Comparison of ENCODE assay signal across 6 cellular contexts in genomic region chr6:33417127-33417902, GRCh38. TPM values are rescaled to one million over a fixed set of nuclear protein-coding genes. Genes with fewer than 3 reads are reported as not detected.
DNase-seq lines count a peak whose midpoint lies in the region; ATAC-seq and TF ChIP-seq lines count a peak whose summit lies in the region.

No MANE protein-coding gene starts in this region.

- H3K4me1 ChIP-seq in mammary epithelial cell (ENCODE audit: insufficient read depth, low read length) (peaks cover 23% of the 10 kb centered on the region), neural progenitor cell (peaks cover 33% of the 10 kb centered on the region)

- WGBS in mammary epithelial cell (ENCODE audit: low coverage, missing lambda C conversion rate): 0% methylated on average over 14 of the region's 25 CpGs

- H3K27ac Mint-ChIP-seq in neural progenitor cell: peak overlapping the region; percentile 80

- no peak for ATAC-seq in activated T-cell treated with anti-CD3 and anti-CD28 coated beads, Interleukin-2, amount 50 U/mL, for 4 hours
- ATAC-seq in GM21786 (IDR thresholded peaks at IDR 0.05; ENCODE audit: unreplicated experiment): no peak

- H3K9me3 ChIP-seq in mammary epithelial cell (replicated peaks; ENCODE audit: insufficient read depth, low read length) (no peaks in the 10 kb centered on the region), neural progenitor cell (ENCODE audit: low read depth) (no peaks in the 10 kb centered on the region)

- H3K79me2 ChIP-seq in mammary epithelial cell (ENCODE audit: insufficient read depth, low read length) (peaks cover 29% of the 10 kb centered on the region), neural progenitor cell (ENCODE audit: low read depth) (peaks cover 60% of the 10 kb centered on the region)

- H3K9me3 Mint-ChIP-seq in activated T-cell treated with anti-CD3 and anti-CD28 coated beads, Interleukin-2, amount 50 U/mL, for 4 hours: no peaks in the 10 kb centered on the region
- H3K9me3 Mint-ChIP-seq in neural progenitor cell: no peaks in the 10 kb centered on the region

- H3K27me3 ChIP-seq in mammary epithelial cell (ENCODE audit: insufficient read depth, low read length): no peaks in the 10 kb centered on the region
- H3K27me3 ChIP-seq in neural progenitor cell: no peaks in the 10 kb centered on the region

- H3K4me2 ChIP-seq in mammary epithelial cell (ENCODE audit: insufficient read depth, low read depth, low read length) (peak overlapping the region; percentile 93), neural progenitor cell (peak overlapping the region; percentile 88)

- H3K36me3 ChIP-seq in mammary epithelial cell (ENCODE audit: insufficient read depth, low read length) (peaks cover 7% of the 10 kb centered on the region), neural progenitor cell (no peaks in the 10 kb centered on the region)

- H3K4me3 ChIP-seq in mammary epithelial cell (replicated peaks in 1 of 3; ENCODE audit: insufficient read depth in 1 of 3, low read depth in 2 of 3, low read length in 3 of 3): peak overlapping the region; percentile 56 to 75 (median 73)
- peak overlapping the region; percentile 84 for H3K4me3 ChIP-seq in neural progenitor cell

- H3K27ac ChIP-seq in mammary epithelial cell (ENCODE audit: insufficient read depth, low read depth, low read length) (peak overlapping the region; percentile 87), neural progenitor cell (peak overlapping the region; percentile 81)

- TF ChIP-seq CTCF in mammary epithelial cell (conservative IDR thresholded peaks at IDR 0.05 in 1 of 2, IDR thresholded peaks at IDR 0.05 in 1 of 2; ENCODE audit: extremely low read depth in 1 of 2, insufficient read depth in 1 of 2, low read depth in 1 of 2, low read length in 2 of 2) (no peak), neural progenitor cell (IDR thresholded peaks at IDR 0.05) (no peak)

- CTCF ChIA-PET in mammary epithelial cell (lab: Charles Lee; ENCODE audit: low non-redundant PET): no interaction called here

- peaks cover 13% of the 10 kb centered on the region for H3K36me3 Mint-ChIP-seq in activated T-cell treated with anti-CD3 and anti-CD28 coated beads, Interleukin-2, amount 50 U/mL, for 4 hours (ENCODE audit: insufficient read depth)
- peaks cover 20% of the 10 kb centered on the region for H3K36me3 Mint-ChIP-seq in neural progenitor cell

- dilution Hi-C loops in mammary epithelial cell (cut with HindIII; ENCODE audit: low sequenced_read_pairs): no loop called here

- peaks cover 74% of the 10 kb centered on the region for H3K4me1 Mint-ChIP-seq in activated T-cell treated with anti-CD3 and anti-CD28 coated beads, Interleukin-2, amount 50 U/mL, for 4 hours (ENCODE audit: low read depth)
- peaks cover 64% of the 10 kb centered on the region for H3K4me1 Mint-ChIP-seq in neural progenitor cell

- TSS peak; percentile 70 for BruUV-seq in mammary epithelial cell (replicated peaks; lab: Mats Ljungman, UMichigan)

- DNase-seq in activated T-cell treated with anti-CD3 and anti-CD28 coated beads, Interleukin-2, amount 50 U/mL, for 4 hours: no peak
- DNase-seq in activated T-cell treated with anti-CD3 and anti-CD28 coated beads for 4 hours (no peak), mammary epithelial cell (peak; percentile 75), neural progenitor cell (ENCODE audit: low spot score) (peak; percentile 72), activated gamma-delta T cell treated with Interleukin-2 at 50 U/mL for 16 hours (no peak)

- H2AFZ ChIP-seq in mammary epithelial cell (ENCODE audit: low read depth, low read length) (peak overlapping the region; percentile 73), neural progenitor cell (replicated peaks) (peak overlapping the region; percentile 70)

- in situ Hi-C loops in mammary epithelial cell (cut with MboI; ENCODE audit: low sequenced_read_pairs in 2 of 2): no loop called here

- H3K9ac ChIP-seq in mammary epithelial cell (ENCODE audit: insufficient read depth, low read length) (peak overlapping the region; percentile 91), neural progenitor cell (peak overlapping the region; percentile 67)

- H4K20me1 ChIP-seq in mammary epithelial cell (ENCODE audit: insufficient read depth, low read length) (no peaks in the 10 kb centered on the region), neural progenitor cell (ENCODE audit: low read depth) (peaks cover 26% of the 10 kb centered on the region)

- peaks cover 49% of the 10 kb centered on the region for H3F3A ChIP-seq in neural progenitor cell (ENCODE audit: low read depth)

- no peaks in the 10 kb centered on the region for H3K27me3 Mint-ChIP-seq in activated T-cell treated with anti-CD3 and anti-CD28 coated beads, Interleukin-2, amount 50 U/mL, for 4 hours (ENCODE audit: low read depth)
- H3K27me3 Mint-ChIP-seq in neural progenitor cell (ENCODE audit: insufficient read depth, low read depth): peaks cover 4% of the 10 kb centered on the region

- H3K4me3 Mint-ChIP-seq in activated T-cell treated with anti-CD3 and anti-CD28 coated beads, Interleukin-2, amount 50 U/mL, for 4 hours: peak overlapping the region; percentile 93
- peak overlapping the region; percentile 96 for H3K4me3 Mint-ChIP-seq in neural progenitor cell

- intact Hi-C loops in mammary epithelial cell (cut with micrococcal nuclease): loop anchor here (10.0 kb wide), 2 partner anchors 217 to 287 kb away; no protein-coding TSS in a partner anchor

RNA-seq across cellular contexts. Expression of gene CUTA, which starts 0.6 kb away (rescaled TPM):
- 10 to 100 TPM; 76.6 to 84.5 (median 79.2) TPM for total RNA-seq in activated T-cell treated with anti-CD3 and anti-CD28 coated beads, Interleukin-2, amount 50 U/mL, for 4 hours
- total RNA-seq in mammary epithelial cell (100 to 1,000 TPM in 1 of 2 donors, 10 to 100 TPM in 1; 81.4 to 181 TPM), neural progenitor cell (ENCODE audit: low replicate concordance) (118 and 186 TPM in 2 replicates)
- polyA plus RNA-seq in mammary epithelial cell: 232 TPM
- 160 TPM for polyA minus RNA-seq in mammary epithelial cell

RNA-seq across cellular contexts. Expression of gene SYNGAP1, which starts 2.5 kb away (rescaled TPM):
- 10 to 100 TPM; 18.6 to 23.4 (median 20.2) TPM for total RNA-seq in activated T-cell treated with anti-CD3 and anti-CD28 coated beads, Interleukin-2, amount 50 U/mL, for 4 hours
- total RNA-seq in mammary epithelial cell (10 to 100 TPM in 1 of 2 donors, 1 to 10 TPM in 1; 4.2 to 17.7 TPM), neural progenitor cell (ENCODE audit: low replicate concordance) (14.1 and 29.7 TPM in 2 replicates)
- polyA plus RNA-seq in mammary epithelial cell: 3.2 TPM
- 1.8 TPM for polyA minus RNA-seq in mammary epithelial cell

RNA-seq across cellular contexts. Expression of gene PHF1, which starts 6.5 kb away (rescaled TPM):
- 10 to 100 TPM; 24.4 to 29.4 (median 26.8) TPM for total RNA-seq in activated T-cell treated with anti-CD3 and anti-CD28 coated beads, Interleukin-2, amount 50 U/mL, for 4 hours
- total RNA-seq in mammary epithelial cell (10 to 100 TPM; 15.7 to 31.7 TPM), neural progenitor cell (ENCODE audit: low replicate concordance) (25.6 and 55.8 TPM in 2 replicates)
- 19.0 TPM for polyA plus RNA-seq in mammary epithelial cell
- polyA minus RNA-seq in mammary epithelial cell: 56.0 TPM

RNA-seq across cellular contexts. Expression of gene KIFC1, which starts 25.7 kb away (rescaled TPM):
- total RNA-seq in activated T-cell treated with anti-CD3 and anti-CD28 coated beads, Interleukin-2, amount 50 U/mL, for 4 hours: 1 to 10 TPM; 7.3 to 8.3 (median 7.4) TPM
- total RNA-seq in mammary epithelial cell (10 to 100 TPM in 1 of 2 donors, 1 to 10 TPM in 1; 2.8 to 36.7 TPM), neural progenitor cell (ENCODE audit: low replicate concordance) (93.9 and 179 TPM in 2 replicates)
- polyA plus RNA-seq in mammary epithelial cell: 47.5 TPM
- 45.2 TPM for polyA minus RNA-seq in mammary epithelial cell

RNA-seq across cellular contexts. Expression of gene ZBTB9, which starts 37.1 kb away (rescaled TPM):
- total RNA-seq in activated T-cell treated with anti-CD3 and anti-CD28 coated beads, Interleukin-2, amount 50 U/mL, for 4 hours: 10 to 100 TPM; 22.9 to 23.4 (median 22.9) TPM
- total RNA-seq in mammary epithelial cell (10 to 100 TPM in 1 of 2 donors, 1 to 10 TPM in 1; 5.7 to 10.3 TPM), neural progenitor cell (ENCODE audit: low replicate concordance) (10.2 and 12.7 TPM in 2 replicates)
- polyA plus RNA-seq in mammary epithelial cell: 10.0 TPM
- polyA minus RNA-seq in mammary epithelial cell: 19.4 TPM

Comparison
In these comparisons a context has a peak if more than half of its experiments do, and no peak if none do; other contexts are left out.
1. DNase-seq: peak in mammary epithelial cell (single experiment) and neural progenitor cell (single experiment); none in activated T-cell treated with anti-CD3 and anti-CD28 coated beads, Interleukin-2, amount 50 U/mL, for 4 hours (single experiment), activated T-cell treated with anti-CD3 and anti-CD28 coated beads for 4 hours (single experiment) and activated gamma-delta T cell treated with Interleukin-2 at 50 U/mL for 16 hours (single experiment).